20 cellular contexts compared by ENCODE assay signal in genomic region chr3:43023066-43023465, GRCh38. TPM values are rescaled to one million over a fixed set of nuclear protein-coding genes. Genes with fewer than 3 reads are reported as not detected.
DNase-seq lines count a peak whose midpoint lies in the region; ATAC-seq and TF ChIP-seq lines count a peak whose summit lies in the region.
"Had no signal": no experiment of that assay in that cellular context is flagged by ENCODE, and none has a peak within 500 bp of the region (broad histone marks: within the 10 kb centered on the region; RNA-seq: fewer than 3 reads in every experiment).

No MANE protein-coding gene starts in this region.

- H3K4me1 Mint-ChIP-seq in T-cell (peaks cover 78 to 84% (median 80%) of the 10 kb centered on the region in 3 donors), immature natural killer cell (peaks cover 63 to 74% of the 10 kb centered on the region in 2 donors)

- no peaks in the 10 kb centered on the region for H3K27me3 ChIP-seq in right atrium auricular region

- POLR2A ChIA-PET in T-cell (lab: Charles Lee), result no interaction called here

- peak overlapping the region; percentile 93 to 98 for H3K27ac Mint-ChIP-seq in T-cell
- peak overlapping the region; percentile 75 to 95 (median 93) for H3K27ac Mint-ChIP-seq in immature natural killer cell
- H3K27ac Mint-ChIP-seq: dendritic cell treated with granulocyte-macrophage colony-stimulating factor and Interleukin-4, amounts not matched to agents 40 ng/mL and 50 ng/mL, for 4 days had no signal

- no peak for ATAC-seq in T-cell (replicated peaks in 1 of 4)
- no peak for ATAC-seq in HG02981 (IDR thresholded peaks at IDR 0.05; ENCODE audit: unreplicated experiment)
- ATAC-seq: Right ventricle myocardium inferior had no signal

- H3K9me3 Mint-ChIP-seq in T-cell (peaks cover 0 to 3% (median 0%) of the 10 kb centered on the region in 3 donors), immature natural killer cell (peaks cover 0 to 10% (median 3%) of the 10 kb centered on the region in 6 donors)
- H3K9me3 Mint-ChIP-seq: dendritic cell treated with granulocyte-macrophage colony-stimulating factor and Interleukin-4, amounts not matched to agents 40 ng/mL and 50 ng/mL, for 4 days had no signal

- H3K4me3 Mint-ChIP-seq in T-cell, result peak overlapping the region in 2 of 3 donors; percentile 71 to 81
- peak overlapping the region; percentile 75 to 91 (median 80) for H3K4me3 Mint-ChIP-seq in immature natural killer cell
- H3K4me3 Mint-ChIP-seq: dendritic cell treated with granulocyte-macrophage colony-stimulating factor and Interleukin-4, amounts not matched to agents 40 ng/mL and 50 ng/mL, for 4 days had no signal

- DNase-seq in cardiac septum (ENCODE audit: low spot score) (peak; percentile 14), right atrium auricular region (ENCODE audit: low spot score) (no peak), T-cell (no peak), immature natural killer cell (no peak), hepatic stellate cell (ENCODE audit: low spot score) (no peak), DMS79 (lab: John Stamatoyannopoulos, UW) (no peak), NCI-H1417 treated with DMSO at 0.1 percent for 48 hours (lab: John Stamatoyannopoulos, UW) (no peak)
- DNase-seq: activated CD4-positive, CD25-positive, alpha-beta regulatory T cell; activated gamma-delta T cell; anterior cingulate cortex; HCEC 1CT; kidney glomerular epithelial cell; NCI-H1105; NCI-H446 treated with DMSO at 0.1 percent for 48 hours; OCI-M1 had no signal

- no peaks in the 10 kb centered on the region for H3K36me3 ChIP-seq in right atrium auricular region

- CTCF ChIA-PET in T-cell (lab: Charles Lee), result no interaction called here

- no peak overlapping the region for H3K4me3 ChIP-seq in right atrium auricular region
- H3K4me3 ChIP-seq: lung had no signal

- intact Hi-C loops in cardiac septum (cut with DNase I), result no loop called here

- H3K36me3 Mint-ChIP-seq in T-cell, result no peaks in the 10 kb centered on the region
- no peaks in the 10 kb centered on the region for H3K36me3 Mint-ChIP-seq in immature natural killer cell

- peaks cover 0 to 4% of the 10 kb centered on the region in 2 donors for H3K4me1 ChIP-seq in right atrium auricular region

- no peak overlapping the region for H3K27ac ChIP-seq in right atrium auricular region

- no peaks in the 10 kb centered on the region for H3K9me3 ChIP-seq in right atrium auricular region

- TF ChIP-seq CTCF in right atrium auricular region (IDR thresholded peaks at IDR 0.05), result no peak

- no peaks in the 10 kb centered on the region for H3K27me3 Mint-ChIP-seq in T-cell
- peaks cover 9 to 14% (median 12%) of the 10 kb centered on the region in 3 donors for H3K27me3 Mint-ChIP-seq in immature natural killer cell (ENCODE audit: low read depth in 3 of 3)
- H3K27me3 Mint-ChIP-seq: dendritic cell treated with granulocyte-macrophage colony-stimulating factor and Interleukin-4, amounts not matched to agents 40 ng/mL and 50 ng/mL, for 4 days had no signal

RNA-seq across cellular contexts. Expression of gene GASK1A, which starts 44.0 kb away (rescaled TPM):
- total RNA-seq in cardiac septum (0.16 TPM), right atrium auricular region (1 to 10 TPM; 1.5 to 2.1 TPM), T-cell (under 1 TPM in 4 of 5 donors, not detected in 1; 0.10 to 0.49 (median 0.17) TPM)
- polyA plus RNA-seq in immature natural killer cell, result not detected
- total RNA-seq: G401 had no signal
